Comparison of ENCODE assay signal across 8 cellular contexts in the genomic region with DNA sequence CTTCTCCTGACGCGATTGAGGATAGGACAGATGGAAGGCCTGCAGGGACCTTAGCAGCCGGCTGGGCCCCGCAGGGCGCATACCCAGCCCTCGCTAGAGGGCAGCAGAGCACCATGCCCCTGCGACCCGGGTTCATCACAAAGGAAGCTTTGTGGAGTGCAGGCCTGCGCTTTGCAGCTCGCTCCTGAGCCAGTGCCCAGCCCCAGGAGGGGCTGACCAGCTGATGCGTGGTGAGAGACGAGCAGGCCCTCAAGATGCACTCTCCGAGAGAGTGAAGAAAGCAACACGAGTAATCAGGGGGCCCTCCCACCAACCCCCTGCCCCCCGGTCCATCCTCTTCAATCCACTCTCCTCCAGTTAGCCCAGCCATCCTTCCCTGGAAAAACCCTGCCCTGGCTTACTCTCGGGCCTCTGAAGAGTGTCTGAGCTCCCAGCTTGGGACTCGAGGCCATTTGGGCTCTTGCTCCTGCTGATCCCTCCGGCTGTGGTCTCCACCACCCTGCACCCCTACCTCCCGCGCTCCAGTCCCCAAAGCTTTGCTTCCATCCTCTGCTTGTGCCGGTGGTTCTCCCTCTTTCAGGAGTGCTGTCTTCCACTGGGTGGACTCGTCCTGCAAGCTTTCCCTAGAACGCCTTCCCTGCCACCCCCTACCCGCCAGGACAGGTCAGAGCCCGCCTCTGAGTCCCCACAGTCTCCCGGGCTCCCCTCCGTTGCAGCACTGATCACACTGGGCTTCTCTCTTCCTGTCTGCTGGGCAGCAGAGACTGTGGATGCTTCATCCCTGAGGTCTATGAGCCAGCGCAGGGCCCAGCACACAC. TPM values are rescaled to one million over a fixed set of nuclear protein-coding genes. Genes with fewer than 3 reads are reported as not detected.
DNase-seq lines count a peak whose midpoint lies in the region; ATAC-seq and TF ChIP-seq lines count a peak whose summit lies in the region.

No MANE protein-coding gene starts in this region.

- H3K27me3 ChIP-seq in H9 (ENCODE audit: insufficient read depth, low read length): no peaks in the 10 kb centered on the region; the same call in 1 of the 2 replicates
- no peaks in the 10 kb centered on the region for H3K27me3 ChIP-seq in liver (ENCODE audit: control insufficient read depth in 4 of 4, insufficient read depth in 4 of 4, low read length in 3 of 4)

- H3K27ac ChIP-seq in H9 (ENCODE audit: insufficient read length, low read depth, low read length) (no peak overlapping the region), liver (ENCODE audit: low read depth in 1 of 2, low read length in 2 of 2) (no peak overlapping the region)

- no peaks in the 10 kb centered on the region for H3K9me3 ChIP-seq in H9 (ENCODE audit: control insufficient read depth, low read depth, low read length)
- no peaks in the 10 kb centered on the region for H3K9me3 ChIP-seq in liver (ENCODE audit: control insufficient read depth in 4 of 4, low read length in 3 of 4)

- no peak overlapping the region for H2AFZ ChIP-seq in H9 (ENCODE audit: low read length)

- CTCF ChIA-PET in Calu3 (lab: Charles Lee): interaction anchor here (0.5 to 2.0 kb wide), 18 partner anchors 9 to 183 kb away, joined by 3 to 27 read pairs (median 6); a partner anchor contains a TSS

- TF ChIP-seq CTCF in Calu3 (IDR thresholded peaks at IDR 0.05; ENCODE audit: unreplicated experiment) (peak; percentile 82), H9 (conservative IDR thresholded peaks at IDR 0.05) (peak; percentile 99), liver (IDR thresholded peaks at IDR 0.05; ENCODE audit: low read depth, low read length, missing input control) (peak; percentile 99)

- no peak overlapping the region for H3K4me2 ChIP-seq in H9 (ENCODE audit: insufficient read depth, insufficient read length, low read length)

- no peak overlapping the region for H2BK120ac ChIP-seq in H9 (ENCODE audit: low read depth, low read length, poor library complexity, severe bottlenecking)

- H3K23ac ChIP-seq in H9 (ENCODE audit: insufficient read length, low read depth, low read length): no peak overlapping the region

- H3K4me1 Mint-ChIP-seq in Calu3 (ENCODE audit: low read depth, unreplicated experiment) (peaks cover 38% of the 10 kb centered on the region), H9 (peaks cover 10 to 14% of the 10 kb centered on the region in 2 experiments)

- ATAC-seq in HG02588 (IDR thresholded peaks at IDR 0.05; ENCODE audit: unreplicated experiment): no peak

- H2BK20ac ChIP-seq in H9 (ENCODE audit: low read depth, low read length, poor library complexity, severe bottlenecking): no peak overlapping the region

- H3K23me2 ChIP-seq in H9 (ENCODE audit: insufficient read length, low read depth, low read length, poor library complexity, severe bottlenecking): no peaks in the 10 kb centered on the region

- H3K4me3 Mint-ChIP-seq in Calu3 (ENCODE audit: low read depth, unreplicated experiment) (no peak overlapping the region), H9 (no peak overlapping the region; a peak in 1 of 5 replicates)

- H3K79me1 ChIP-seq in H9 (ENCODE audit: insufficient read depth, low read depth, low read length, poor library complexity, severe bottlenecking): no peaks in the 10 kb centered on the region

- no peak overlapping the region for H3K9ac ChIP-seq in H9 (ENCODE audit: extremely low read depth, insufficient read length, low read length)
- H3K9ac ChIP-seq in liver (ENCODE audit: low read depth in 1 of 2, low read length in 2 of 2): no peak overlapping the region

- no peak overlapping the region for H3K56ac ChIP-seq in H9 (ENCODE audit: insufficient read length, low read depth, low read length)

- no TSS peak for BruUV-seq in Calu3 (replicated peaks; lab: Mats Ljungman, UMichigan)

- H4K91ac ChIP-seq in H9 (ENCODE audit: insufficient read length, low read depth, low read length): no peak overlapping the region

- no peak overlapping the region for H2BK15ac ChIP-seq in H9 (ENCODE audit: low read depth, low read length)

- no peak overlapping the region for H4K8ac ChIP-seq in H9 (replicated peaks; ENCODE audit: insufficient read length, low read depth, low read length)

- H3K14ac ChIP-seq in H9 (ENCODE audit: insufficient read depth, low read length): no peak overlapping the region

- H3T11ph ChIP-seq in H9 (ENCODE audit: low read length): no peak overlapping the region

- DNase-seq in Calu3: peak; percentile 86
- DNase-seq in H9: peak; percentile 92
- peak; percentile 78 for DNase-seq in NCI-H2196 (lab: John Stamatoyannopoulos, UW; ENCODE audit: unreplicated experiment)
- DNase-seq in activated CD4-positive, alpha-beta T cell treated with anti-CD3 and anti-CD28 coated beads for 24 hours (ENCODE audit: low read depth in 2 of 2): peak; percentile 28 to 51
- peak; percentile 89 for DNase-seq in dermis blood vessel endothelial cell
- DNase-seq in stimulated activated CD4-positive, alpha-beta T cell treated with anti-CD3 and anti-CD28 coated beads, Interleukin-4, amount 100 ng/mL, for 48 hours (ENCODE audit: low read depth in 2 of 2): peak; percentile 43 to 63

- no peaks in the 10 kb centered on the region for H4K20me1 ChIP-seq in H9 (ENCODE audit: control insufficient read depth, insufficient read depth, insufficient read length)

- no peak overlapping the region for H3K4me3 ChIP-seq in liver (ENCODE audit: low read depth in 1 of 3, low read length in 3 of 3)

- H3K79me2 ChIP-seq in H9 (ENCODE audit: insufficient read depth, low read length): no peaks in the 10 kb centered on the region

- no peak overlapping the region for H3K27ac Mint-ChIP-seq in Calu3 (ENCODE audit: unreplicated experiment)
- H3K27ac Mint-ChIP-seq in H9: peak overlapping the region in 1 of 3 experiments; percentile 73; a peak in 1 of 7 replicates

- WGBS in H9 (ENCODE audit: extremely low coverage, insufficient read length, low lambda C conversion rate): no CpG with 5 or more reads among the region's 28 CpGs
- WGBS in liver: 43% methylated on average over 28 of the region's 28 CpGs

- no peak overlapping the region for H2BK12ac ChIP-seq in H9 (ENCODE audit: insufficient read length, low read depth, low read length)

- no peak overlapping the region for H4K5ac ChIP-seq in H9 (ENCODE audit: insufficient read length, low read depth, low read length)

- no peaks in the 10 kb centered on the region for H3K4me1 ChIP-seq in H9 (ENCODE audit: insufficient read depth, low read length)
- peaks cover 0 to 4% (median 0%) of the 10 kb centered on the region in 4 donors for H3K4me1 ChIP-seq in liver (ENCODE audit: control insufficient read depth in 4 of 4, insufficient read depth in 4 of 4, low read length in 3 of 4)

- H3K18ac ChIP-seq in H9 (ENCODE audit: insufficient read length, low read depth, low read length): no peak overlapping the region

- no peaks in the 10 kb centered on the region for H3K9me3 Mint-ChIP-seq in Calu3 (ENCODE audit: low read depth, unreplicated experiment)
- no peaks in the 10 kb centered on the region for H3K9me3 Mint-ChIP-seq in H9

- no peaks in the 10 kb centered on the region for H3K36me3 ChIP-seq in liver (ENCODE audit: control insufficient read depth in 4 of 4, insufficient read depth in 3 of 4, low read depth in 1 of 4, low read length in 3 of 4)

- no peak overlapping the region for H3K4ac ChIP-seq in H9 (ENCODE audit: low read depth, low read length)

- no peak overlapping the region for H2BK5ac ChIP-seq in H9 (ENCODE audit: insufficient read length, low read length)

- H2AK5ac ChIP-seq in H9 (ENCODE audit: insufficient read length, low read length): no peak overlapping the region

- H3K36me3 Mint-ChIP-seq in Calu3 (ENCODE audit: insufficient read depth, unreplicated experiment) (no peaks in the 10 kb centered on the region), H9 (ENCODE audit: insufficient read depth in 1 of 3, low read depth in 3 of 3) (no peaks in the 10 kb centered on the region)

- H3K27me3 Mint-ChIP-seq in Calu3 (ENCODE audit: unreplicated experiment): peaks cover 19% of the 10 kb centered on the region
- H3K27me3 Mint-ChIP-seq in H9 (ENCODE audit: low read depth): peaks cover 82% of the 10 kb centered on the region

- TF ChIP-seq RAD21 in liver (IDR thresholded peaks at IDR 0.05): peak; percentile 99

- intact Hi-C loops in Calu3 (cut with micrococcal nuclease; ENCODE audit: unreplicated experiment): loop anchor here (1.0 to 5.0 kb wide), 3 partner anchors 47 to 183 kb away; a partner anchor contains a TSS

TF ChIP-seq in liver, 16 proteins besides CTCF, POLR2A, EP300 and RAD21:
- no peak for TF ChIP-seq FOXA1 (IDR thresholded peaks at IDR 0.05)
- TF ChIP-seq RXRA (IDR thresholded peaks at IDR 0.05): peak in 1 of 2 donors; percentile 53
TF ChIP-seq in liver: peak in this region for 1.

RNA-seq across cellular contexts. Expression of a gene that starts 9.1 kb away (rescaled TPM):
- total RNA-seq in Calu3 (2022) (52.3 and 54.0 TPM in 2 replicates), H9 (2021) (1.8 and 3.3 TPM in 2 replicates), dermis blood vessel endothelial cell (0.14 and 0.17 TPM in 2 replicates), liver (10 to 100 TPM in 1 of 2 donors, 1 to 10 TPM in 1; 3.8 to 11.5 TPM)
- 10 to 100 TPM in 1 of 2 donors, 1 to 10 TPM in 1; 2.9 to 11.8 TPM for polyA plus RNA-seq in liver

RNA-seq across cellular contexts. Expression of a gene that starts 30.1 kb away (rescaled TPM):
- total RNA-seq in Calu3 (2022): 2.7 and 3.9 TPM in 2 replicates
- 0.20 and 0.81 TPM in 2 replicates for total RNA-seq in H9 (2021)
- 0.17 TPM in 1 of 2 replicates, not detected in the other for total RNA-seq in dermis blood vessel endothelial cell
- 1,000 to 10,000 TPM; 3,440 to 3,808 TPM for total RNA-seq in liver
- polyA plus RNA-seq in liver: 1,000 to 10,000 TPM; 5,918 to 6,678 TPM

RNA-seq across cellular contexts. Expression of a gene that starts 47.1 kb away (rescaled TPM):
- 20.1 and 21.4 TPM in 2 replicates for total RNA-seq in Calu3 (2022)
- total RNA-seq in H9 (2021): 17.5 and 17.9 TPM in 2 replicates
- total RNA-seq in dermis blood vessel endothelial cell: 3.3 and 6.0 TPM in 2 replicates
- total RNA-seq in liver: 10 to 100 TPM; 13.3 to 20.4 TPM
- polyA plus RNA-seq in liver: 10 to 100 TPM in 1 of 2 donors, 1 to 10 TPM in 1; 7.0 to 10.7 TPM

Comparison
In these comparisons a context has a peak if more than half of its experiments do, and no peak if none do; other contexts are left out.
1. DNase-seq: peak in every context shown above with its lines; median percentile 92 in H9; 89 in dermis blood vessel endothelial cell; 86 in Calu3; 78 in NCI-H2196; 53 in stimulated activated CD4-positive, alpha-beta T cell treated with anti-CD3 and anti-CD28 coated beads, Interleukin-4, amount 100 ng/mL, for 48 hours; 40 in activated CD4-positive, alpha-beta T cell treated with anti-CD3 and anti-CD28 coated beads for 24 hours.
2. RNA of a gene that starts 30.1 kb away (total RNA-seq): 3,440 to 3,808 TPM in liver; 2.7 to 3.9 TPM in Calu3, 0.20 to 0.81 TPM in H9 and 0.17 TPM in dermis blood vessel endothelial cell; every median in the first group is over 100 times any median in the second.
3. Peak in every context shown above with its lines, with median percentiles within 50 percentile points of each other: CTCF ChIP-seq.